Comparison of ENCODE assay signal across 18 cellular contexts in genomic region chr18:79274823-79275222, GRCh38.
A peak's percentile ranks its signal among the peaks of the same experiment; 100 is the strongest.
DNase-seq lines count a peak whose midpoint lies in the region; ATAC-seq, FAIRE-seq and TF ChIP-seq lines count a peak whose summit lies in the region.
"Had no signal": no experiment of that assay in that cellular context is flagged by ENCODE, and none has a peak within 500 bp of the region (broad histone marks: within the 10 kb centered on the region; RNA-seq: fewer than 3 reads in every experiment).

No MANE protein-coding gene starts in this region.

- H3K27me3 ChIP-seq in pancreas: no peaks in the 10 kb centered on the region
- H3K27me3 ChIP-seq: BE2C, Peyer's patch had no signal

- no peaks in the 10 kb centered on the region for H3K4me1 ChIP-seq in pancreas
- H3K4me1 ChIP-seq: Peyer's patch had no signal

- TF ChIP-seq CTCF in pancreas (IDR thresholded peaks at IDR 0.05): no peak

- H3K27ac Mint-ChIP-seq in immature natural killer cell: peak overlapping the region in 4 of 6 donors; percentile 23 to 35 (median 28)

- no peaks in the 10 kb centered on the region for H3K36me3 ChIP-seq in pancreas
- H3K36me3 ChIP-seq: BE2C had no signal

- H3K27me3 Mint-ChIP-seq in immature natural killer cell (ENCODE audit: low read depth in 3 of 3): peaks cover 0 to 3% (median 2%) of the 10 kb centered on the region in 3 donors

- H3K4me1 Mint-ChIP-seq in immature natural killer cell: peaks cover 20 to 31% of the 10 kb centered on the region in 2 donors

- no peak overlapping the region for H3K27ac ChIP-seq in pancreas
- H3K27ac ChIP-seq: Peyer's patch had no signal

- FAIRE-seq in GM12892 (lab: Jason Lieb, UNC): peak; percentile 17
- no peak for FAIRE-seq in pancreas (lab: Jason Lieb, UNC)
- FAIRE-seq: H54, HTR-8/SVneo had no signal

- no peak for TF ChIP-seq POLR2A in GM12892 (IDR thresholded peaks at IDR 0.05; ENCODE audit: low read depth, low read length)

- no peaks in the 10 kb centered on the region for H3K9me3 Mint-ChIP-seq in immature natural killer cell

- H3K36me3 Mint-ChIP-seq in immature natural killer cell: peaks cover 24 to 29% (median 25%) of the 10 kb centered on the region in 3 donors

- no peak overlapping the region for H3K4me3 ChIP-seq in pancreas
- H3K4me3 ChIP-seq: Peyer's patch had no signal

- WGBS in pancreas, 2 donors: 92 to 94% methylated on average over 8 of the region's 8 CpGs

- H3K4me3 Mint-ChIP-seq in immature natural killer cell: no peak overlapping the region

- DNase-seq in GM12892 (ENCODE audit: insufficient read length) (no peak), immature natural killer cell (no peak), EL (no peak), SKM-1 treated with dmso at 0.1 percent for 144 hours (lab: John Stamatoyannopoulos, UW; ENCODE audit: unreplicated experiment) (no peak), pancreas (no peak)
- no peak for DNase-seq in stimulated activated CD4-positive, alpha-beta T cell treated with anti-CD3 and anti-CD28 coated beads, Interleukin-4, amount 100 ng/mL, for 1 hour
- DNase-seq: ACHN, BE2C, NCI-H1092, NCI-H1694 treated with DMSO at 0.1 percent for 48 hours, NCI-H446, NCI-H748 treated with DMSO at 0.1 percent for 48 hours, Peyer's patch, SHP77 treated with DMSO at 0.1 percent for 48 hours had no signal

- peak; percentile 9 for ATAC-seq in GM19351 (IDR thresholded peaks at IDR 0.05; ENCODE audit: unreplicated experiment)
- peak; percentile 16 for ATAC-seq in HG03442 (IDR thresholded peaks at IDR 0.05; ENCODE audit: unreplicated experiment)
- no peak for ATAC-seq in pancreas

- intact Hi-C loops in pancreas (cut with DNase I): no loop called here

- no peaks in the 10 kb centered on the region for H3K9me3 ChIP-seq in pancreas
- H3K9me3 ChIP-seq: BE2C, Peyer's patch had no signal

Comparison
In these comparisons a context has a peak if more than half of its experiments do, and no peak if none do; other contexts are left out.
1. ATAC-seq: peak in GM19351 (single experiment) and HG03442 (single experiment); none in pancreas (0 of 4).